In the genomic region with DNA sequence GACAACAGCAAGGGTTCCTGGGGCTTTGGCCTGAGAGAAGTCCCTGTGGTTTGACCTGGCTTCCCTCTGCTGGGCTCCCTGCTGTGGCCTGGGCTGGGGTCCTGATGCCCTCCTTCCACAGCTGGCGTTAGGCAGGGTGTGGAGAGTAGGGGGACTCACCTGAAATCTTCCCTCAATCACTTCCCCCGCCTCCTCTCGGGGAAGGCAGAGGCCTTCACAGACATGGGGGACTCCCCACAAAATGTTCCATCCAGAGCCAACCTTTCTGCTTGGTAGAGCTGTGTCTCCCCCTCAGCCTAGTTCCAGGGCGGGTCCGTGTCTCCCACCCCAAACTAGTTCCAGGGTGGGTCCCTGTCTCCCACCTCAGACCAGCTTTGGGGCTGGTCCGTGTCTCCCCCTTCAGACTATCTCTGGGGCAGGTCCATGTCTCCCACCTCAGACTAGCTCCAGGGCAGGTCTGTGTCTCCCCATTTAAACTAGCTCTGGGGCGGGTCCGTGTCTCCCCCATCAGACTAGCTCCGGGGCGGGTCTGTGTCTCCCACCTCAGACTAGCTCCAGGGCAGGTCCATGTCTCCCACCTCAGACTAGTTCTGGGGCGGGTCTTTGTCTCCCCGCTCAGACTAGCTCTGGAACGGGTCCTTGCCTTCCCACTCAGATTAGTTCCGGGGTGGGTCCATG, we compare ENCODE assay signal across 11 cellular contexts. TPM values are rescaled to one million over a fixed set of nuclear protein-coding genes. Genes with fewer than 3 reads are reported as not detected.
DNase-seq lines count a peak whose midpoint lies in the region; ATAC-seq, FAIRE-seq and TF ChIP-seq lines count a peak whose summit lies in the region.
"Had no signal": no experiment of that assay in that cellular context is flagged by ENCODE, and none has a peak within 500 bp of the region (broad histone marks: within the 10 kb centered on the region; RNA-seq: fewer than 3 reads in every experiment).

No MANE protein-coding gene starts in this region.

- H3K4me1 Mint-ChIP-seq in effector memory CD8-positive, alpha-beta T cell (ENCODE audit: low read depth in 2 of 2), result peaks cover 66 to 68% of the 10 kb centered on the region in 2 donors
- peaks cover 75% of the 10 kb centered on the region for H3K4me1 Mint-ChIP-seq in stimulated activated effector memory CD8-positive, alpha-beta T cell treated with anti-CD3 and anti-CD28 coated beads, Interleukin-12 subunit alpha, Interleukin-12 subunit beta, amount 100 ng/mL, for 72 hours

- peak overlapping the region; percentile 98 to 99 for H3K27ac Mint-ChIP-seq in effector memory CD8-positive, alpha-beta T cell
- peak overlapping the region; percentile 99 for H3K27ac Mint-ChIP-seq in stimulated activated effector memory CD8-positive, alpha-beta T cell treated with anti-CD3 and anti-CD28 coated beads, Interleukin-12 subunit alpha, Interleukin-12 subunit beta, amount 100 ng/mL, for 72 hours

- H3K4me3 Mint-ChIP-seq in effector memory CD8-positive, alpha-beta T cell, result peak overlapping the region; percentile 96 to 97
- H3K4me3 Mint-ChIP-seq in stimulated activated effector memory CD8-positive, alpha-beta T cell treated with anti-CD3 and anti-CD28 coated beads, Interleukin-12 subunit alpha, Interleukin-12 subunit beta, amount 100 ng/mL, for 72 hours, result peak overlapping the region; percentile 95

- H3K36me3 Mint-ChIP-seq in effector memory CD8-positive, alpha-beta T cell (ENCODE audit: insufficient read depth), result peaks cover 70% of the 10 kb centered on the region
- H3K36me3 Mint-ChIP-seq in stimulated activated effector memory CD8-positive, alpha-beta T cell treated with anti-CD3 and anti-CD28 coated beads, Interleukin-12 subunit alpha, Interleukin-12 subunit beta, amount 100 ng/mL, for 72 hours, result peaks cover 73% of the 10 kb centered on the region

- H3K27me3 Mint-ChIP-seq in effector memory CD8-positive, alpha-beta T cell, result no peaks in the 10 kb centered on the region

- FAIRE-seq in GM12892 (lab: Jason Lieb, UNC), result no peak

- no peak for ATAC-seq in effector memory CD8-positive, alpha-beta T cell (replicated peaks)
- ATAC-seq in stimulated activated effector memory CD8-positive, alpha-beta T cell treated with anti-CD3 and anti-CD28 coated beads, Interleukin-12 subunit alpha, Interleukin-12 subunit beta, amount 100 ng/mL, for 72 hours, result no peak
- ATAC-seq in HG02763 (IDR thresholded peaks at IDR 0.05; ENCODE audit: unreplicated experiment), result no peak
- ATAC-seq: PC-3 had no signal

- TF ChIP-seq POLR2A in GM12892 (IDR thresholded peaks at IDR 0.05; ENCODE audit: low read depth, low read length), result peak; percentile 0; the same call in 1 of the 2 replicates

- no peak for DNase-seq in GM12892 (ENCODE audit: insufficient read length)
- DNase-seq in activated CD4-positive, alpha-beta T cell treated with anti-CD3 and anti-CD28 coated beads for 48 hours, result peak; percentile 26
- DNase-seq in effector memory CD8-positive, alpha-beta T cell, result no peak
- no peak for DNase-seq in stimulated activated effector memory CD8-positive, alpha-beta T cell treated with anti-CD3 and anti-CD28 coated beads, Interleukin-12 subunit alpha, Interleukin-12 subunit beta, amount 100 ng/mL, for 72 hours (ENCODE audit: low spot score in 2 of 2)
- DNase-seq in DMS153 (lab: John Stamatoyannopoulos, UW), result no peak
- DNase-seq in glomerular visceral epithelial cell (ENCODE audit: extremely low spot score), result no peak
- no peak for DNase-seq in NCI-H1048 (lab: John Stamatoyannopoulos, UW)
- DNase-seq: NCI-H2029, PC-3 had no signal

- H3K9me3 Mint-ChIP-seq in effector memory CD8-positive, alpha-beta T cell, result no peaks in the 10 kb centered on the region
- no peaks in the 10 kb centered on the region for H3K9me3 Mint-ChIP-seq in stimulated activated effector memory CD8-positive, alpha-beta T cell treated with anti-CD3 and anti-CD28 coated beads, Interleukin-12 subunit alpha, Interleukin-12 subunit beta, amount 100 ng/mL, for 72 hours

RNA-seq across cellular contexts. Expression of gene PVRIG, which starts 2.2 kb away (rescaled TPM):
- polyA plus RNA-seq in GM12892 (2012; ENCODE audit: missing spikeins), result 3.9 TPM
- polyA plus RNA-seq: smooth muscle cell had no signal

RNA-seq across cellular contexts. Expression of gene STAG3, which starts 44.2 kb away (rescaled TPM):
- polyA plus RNA-seq in GM12892 (2012; ENCODE audit: missing spikeins), result 353 TPM

RNA-seq across cellular contexts. Expression of gene GPC2, which starts 44.7 kb away (rescaled TPM):
- 2.9 TPM for polyA plus RNA-seq in GM12892 (2012; ENCODE audit: missing spikeins)

RNA-seq across cellular contexts. Expression of gene GAL3ST4, which starts 53.5 kb away (rescaled TPM):
- 1.7 TPM for polyA plus RNA-seq in GM12892 (2012; ENCODE audit: missing spikeins)
